In the genomic region with DNA sequence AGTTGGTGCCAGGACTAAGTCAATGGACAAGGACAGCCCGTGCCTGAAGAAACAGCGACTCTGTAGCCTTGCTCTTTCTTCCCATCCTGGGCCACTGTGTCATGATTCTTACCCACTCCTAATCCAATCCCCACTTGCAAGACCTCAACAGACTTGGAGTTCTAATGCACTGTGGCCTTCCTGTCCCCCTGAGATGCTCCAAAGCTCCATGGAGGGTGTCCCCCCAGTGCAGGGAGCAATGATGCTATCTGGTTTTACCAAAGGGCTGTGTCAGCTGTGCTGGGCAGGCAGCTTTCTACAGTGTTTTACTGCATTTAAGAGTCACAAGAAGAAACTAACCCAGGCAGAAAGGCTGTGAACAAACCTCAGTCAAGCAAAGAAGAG, we compare ENCODE assay signal across 16 cellular contexts.
DNase-seq lines count a peak whose midpoint lies in the region; ATAC-seq lines count a peak whose summit lies in the region.
"Had no signal": no experiment of that assay in that cellular context is flagged by ENCODE, and none has a peak within 500 bp of the region (broad histone marks: within the 10 kb centered on the region; RNA-seq: fewer than 3 reads in every experiment).

No MANE protein-coding gene starts in this region.

- no peaks in the 10 kb centered on the region for H3K27me3 Mint-ChIP-seq in T-helper 17 cell
- H3K27me3 Mint-ChIP-seq in activated naive CD8-positive, alpha-beta T cell treated with anti-CD3 and anti-CD28 coated beads, Interleukin-2, amount 10 ng/mL, durations not matched to agents 7 days and 5 days = no peaks in the 10 kb centered on the region
- no peaks in the 10 kb centered on the region for H3K27me3 Mint-ChIP-seq in stimulated activated memory B cell treated with anti-CD40 and anti-IgM and Interleukin-4, amounts not matched to agents 10 μg/mL and 1 μg/mL and 100 μg/mL, for 72 hours

- POLR2A ChIA-PET in activated naive CD8-positive, alpha-beta T cell treated with anti-CD3 and anti-CD28 coated beads, Interleukin-2, amount 10 ng/mL, durations not matched to agents 7 days and 5 days (lab: Charles Lee) = interaction anchor here (0.7 to 3.6 kb wide), 8 partner anchors 8 to 249 kb away, joined by 3 to 25 read pairs (median 6); partner anchors contain the start of genes PRKAG2 and RHEB

- DNase-seq in activated CD8-positive, alpha-beta memory T cell treated with anti-CD3 and anti-CD28 coated beads for 24 hours = peak; percentile 71
- no peak for DNase-seq in activated CD8-positive, alpha-beta memory T cell treated with anti-CD3 and anti-CD28 coated beads, Interleukin-2, amount 50 U/mL, for 4 hours
- no peak for DNase-seq in T-helper 17 cell
- peak; percentile 60 for DNase-seq in activated naive CD8-positive, alpha-beta T cell treated with anti-CD3 and anti-CD28 coated beads, Interleukin-2, amount 10 ng/mL, durations not matched to agents 7 days and 5 days
- no peak for DNase-seq in OCI-M2 (lab: John Stamatoyannopoulos, UW; ENCODE audit: unreplicated experiment)
- no peak for DNase-seq in mesenteric fat pad (ENCODE audit: low spot score)
- DNase-seq in NCI-H226 = no peak
- DNase-seq: gastrocnemius medialis; left cardiac atrium; NCI-H2029; NK-92 treated with Interleukin-12 subunit alpha and Interleukin-12 subunit beta, amount 100 ng/mL, for 24 hours; SW 1271 had no signal

- no peak for ATAC-seq in T-helper 17 cell
- no peak for ATAC-seq in activated naive CD8-positive, alpha-beta T cell treated with anti-CD3 and anti-CD28 coated beads, Interleukin-2, amount 10 ng/mL, durations not matched to agents 7 days and 5 days (ENCODE audit: low read depth)
- no peak for ATAC-seq in stimulated activated memory B cell treated with anti-CD40 and anti-IgM and Interleukin-4, amounts not matched to agents 10 μg/mL and 1 μg/mL and 100 μg/mL, for 72 hours
- ATAC-seq: gastrocnemius medialis, left cardiac atrium had no signal

- H3K9me3 ChIP-seq in T-helper 17 cell (ENCODE audit: control insufficient read depth, low read length, poor library complexity, severe bottlenecking) = no peaks in the 10 kb centered on the region
- H3K9me3 ChIP-seq: gastrocnemius medialis, HAP-1, tibial nerve had no signal

- peaks cover 30% of the 10 kb centered on the region for H3K4me1 Mint-ChIP-seq in T-helper 17 cell
- H3K4me1 Mint-ChIP-seq in activated naive CD8-positive, alpha-beta T cell treated with anti-CD3 and anti-CD28 coated beads, Interleukin-2, amount 10 ng/mL, durations not matched to agents 7 days and 5 days = peaks cover 45% of the 10 kb centered on the region
- H3K4me1 Mint-ChIP-seq in stimulated activated memory B cell treated with anti-CD40 and anti-IgM and Interleukin-4, amounts not matched to agents 10 μg/mL and 1 μg/mL and 100 μg/mL, for 72 hours = peaks cover 14% of the 10 kb centered on the region
- H3K4me1 Mint-ChIP-seq: neural progenitor cell had no signal

- peaks cover 2% of the 10 kb centered on the region for H3K36me3 Mint-ChIP-seq in T-helper 17 cell (ENCODE audit: low read depth)
- peaks cover 37% of the 10 kb centered on the region for H3K36me3 Mint-ChIP-seq in activated naive CD8-positive, alpha-beta T cell treated with anti-CD3 and anti-CD28 coated beads, Interleukin-2, amount 10 ng/mL, durations not matched to agents 7 days and 5 days
- peaks cover 34% of the 10 kb centered on the region for H3K36me3 Mint-ChIP-seq in stimulated activated memory B cell treated with anti-CD40 and anti-IgM and Interleukin-4, amounts not matched to agents 10 μg/mL and 1 μg/mL and 100 μg/mL, for 72 hours
- H3K36me3 Mint-ChIP-seq: neural progenitor cell had no signal

- H3K9me3 Mint-ChIP-seq in activated naive CD8-positive, alpha-beta T cell treated with anti-CD3 and anti-CD28 coated beads, Interleukin-2, amount 10 ng/mL, durations not matched to agents 7 days and 5 days = peaks cover 4% of the 10 kb centered on the region
- peaks cover 3% of the 10 kb centered on the region for H3K9me3 Mint-ChIP-seq in stimulated activated memory B cell treated with anti-CD40 and anti-IgM and Interleukin-4, amounts not matched to agents 10 μg/mL and 1 μg/mL and 100 μg/mL, for 72 hours

- peak overlapping the region; percentile 96 for H3K27ac Mint-ChIP-seq in T-helper 17 cell
- peak overlapping the region; percentile 99 for H3K27ac Mint-ChIP-seq in activated naive CD8-positive, alpha-beta T cell treated with anti-CD3 and anti-CD28 coated beads, Interleukin-2, amount 10 ng/mL, durations not matched to agents 7 days and 5 days
- H3K27ac Mint-ChIP-seq in stimulated activated memory B cell treated with anti-CD40 and anti-IgM and Interleukin-4, amounts not matched to agents 10 μg/mL and 1 μg/mL and 100 μg/mL, for 72 hours = peak overlapping the region; percentile 62
- H3K27ac Mint-ChIP-seq: neural progenitor cell had no signal

- H3K4me3 Mint-ChIP-seq in T-helper 17 cell = peak overlapping the region; percentile 92
- peak overlapping the region; percentile 81 for H3K4me3 Mint-ChIP-seq in activated naive CD8-positive, alpha-beta T cell treated with anti-CD3 and anti-CD28 coated beads, Interleukin-2, amount 10 ng/mL, durations not matched to agents 7 days and 5 days
- H3K4me3 Mint-ChIP-seq in stimulated activated memory B cell treated with anti-CD40 and anti-IgM and Interleukin-4, amounts not matched to agents 10 μg/mL and 1 μg/mL and 100 μg/mL, for 72 hours = no peak overlapping the region
- H3K4me3 Mint-ChIP-seq: neural progenitor cell had no signal

Comparison
In these comparisons a context has a peak if more than half of its experiments do, and no peak if none do; other contexts are left out.
1. DNase-seq: peak in activated CD8-positive, alpha-beta memory T cell treated with anti-CD3 and anti-CD28 coated beads for 24 hours (single experiment) and activated naive CD8-positive, alpha-beta T cell treated with anti-CD3 and anti-CD28 coated beads, Interleukin-2, amount 10 ng/mL, durations not matched to agents 7 days and 5 days (single experiment); none in activated CD8-positive, alpha-beta memory T cell treated with anti-CD3 and anti-CD28 coated beads, Interleukin-2, amount 50 U/mL, for 4 hours (single experiment), T-helper 17 cell (0 of 3), OCI-M2 (single experiment), mesenteric fat pad (single experiment) and NCI-H226 (single experiment).
2. Peak in every context shown above with its lines, with median percentiles within 50 percentile points of each other: H3K27ac Mint-ChIP-seq.